ENCODE assay signal across 1 cellular context in the genomic region with DNA sequence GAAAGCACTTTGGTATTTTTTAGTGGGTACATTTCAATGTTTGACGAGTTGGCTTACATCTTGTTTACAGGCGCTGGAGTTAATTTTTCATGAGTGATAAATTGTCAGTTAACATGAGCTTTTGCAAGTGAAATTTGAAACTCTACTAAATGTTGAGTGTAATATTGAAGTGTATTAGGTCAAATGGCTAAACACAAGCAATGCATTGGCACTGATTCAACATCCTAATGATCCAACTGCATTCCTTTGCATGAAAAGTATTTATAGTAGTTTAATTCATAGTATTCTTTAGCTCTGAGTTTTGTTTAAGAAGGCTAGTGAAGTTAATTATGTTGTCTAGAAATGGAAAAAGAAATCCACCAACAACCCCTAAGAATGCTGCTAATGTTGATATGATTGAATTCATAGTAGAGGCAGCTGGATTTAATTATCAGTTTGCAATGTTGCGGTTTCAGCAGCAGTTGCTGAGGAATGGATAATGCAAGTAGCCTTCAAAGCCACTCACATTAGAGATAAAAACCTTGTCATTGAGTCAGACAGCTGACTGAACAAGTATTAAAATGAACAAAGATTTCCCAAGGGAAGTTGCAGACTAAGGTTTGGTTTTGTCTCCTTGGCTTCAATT.
A peak's percentile ranks its signal among the peaks of the same experiment; 100 is the strongest.
TF ChIP-seq lines count a peak whose summit lies in the region.

No MANE protein-coding gene starts in this region.

TF ChIP-seq in HEK293, 187 proteins besides CTCF, POLR2A, EP300 and RAD21:
- TF ChIP-seq ZEB2 (tag by site-specific recombination; IDR thresholded peaks at IDR 0.05) (0 out of 2 replicates have a peak, but pooled peaks have one; percentile 35), ZNF629 (tag by site-specific recombination; IDR thresholded peaks at IDR 0.05) (peak; percentile 18; the same call in 1 of the 2 replicates), ZFP3 (tag by site-specific recombination; IDR thresholded peaks at IDR 0.05; ENCODE audit: low read depth) (no peak), OSR2 (tag by site-specific recombination; IDR thresholded peaks at IDR 0.05) (peak; percentile 89), ZNF366 (tag by site-specific recombination; conservative IDR thresholded peaks at IDR 0.05) (peak; percentile 69), KLF10 (tag by site-specific recombination; IDR thresholded peaks at IDR 0.05) (0 out of 2 replicates have a peak, but pooled peaks have one; percentile 20), ZNF624 (tag by site-specific recombination; IDR thresholded peaks at IDR 0.05) (no peak), ZNF558 (tag by site-specific recombination; IDR thresholded peaks at IDR 0.05) (0 out of 2 replicates have a peak, but pooled peaks have one; percentile 34), SP7 (tag by site-specific recombination; IDR thresholded peaks at IDR 0.05) (peak; percentile 94), ZNF266 (tag by site-specific recombination; IDR thresholded peaks at IDR 0.05; ENCODE audit: low read depth) (no peak), GLIS1 (tag by site-specific recombination; IDR thresholded peaks at IDR 0.05) (peak; percentile 25), ZBTB17 (tag by site-specific recombination; IDR thresholded peaks at IDR 0.05) (peak; percentile 15; the same call in 1 of the 2 replicates), FEZF1 (tag by site-specific recombination; IDR thresholded peaks at IDR 0.05) (peak; percentile 38)
- TF ChIP-seq, protein P1, sequence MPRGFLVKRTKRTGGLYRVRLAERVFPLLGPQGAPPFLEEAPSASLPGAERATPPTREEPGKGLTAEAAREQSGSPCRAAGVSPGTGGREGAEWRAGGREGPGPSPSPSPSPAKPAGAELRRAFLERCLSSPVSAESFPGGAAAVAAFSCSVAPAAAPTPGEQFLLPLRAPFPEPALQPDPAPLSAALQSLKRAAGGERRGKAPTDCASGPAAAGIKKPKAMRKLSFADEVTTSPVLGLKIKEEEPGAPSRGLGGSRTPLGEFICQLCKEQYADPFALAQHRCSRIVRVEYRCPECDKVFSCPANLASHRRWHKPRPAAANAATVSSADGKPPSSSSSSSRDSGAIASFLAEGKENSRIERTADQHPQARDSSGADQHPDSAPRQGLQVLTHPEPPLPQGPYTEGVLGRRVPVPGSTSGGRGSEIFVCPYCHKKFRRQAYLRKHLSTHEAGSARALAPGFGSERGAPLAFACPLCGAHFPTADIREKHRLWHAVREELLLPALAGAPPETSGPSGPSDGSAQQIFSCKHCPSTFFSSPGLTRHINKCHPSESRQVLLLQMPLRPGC (tag by site-specific recombination; IDR thresholded peaks at IDR 0.05): peak; percentile 64; the same call in 1 of the 2 replicates
- TF ChIP-seq, protein P2, sequence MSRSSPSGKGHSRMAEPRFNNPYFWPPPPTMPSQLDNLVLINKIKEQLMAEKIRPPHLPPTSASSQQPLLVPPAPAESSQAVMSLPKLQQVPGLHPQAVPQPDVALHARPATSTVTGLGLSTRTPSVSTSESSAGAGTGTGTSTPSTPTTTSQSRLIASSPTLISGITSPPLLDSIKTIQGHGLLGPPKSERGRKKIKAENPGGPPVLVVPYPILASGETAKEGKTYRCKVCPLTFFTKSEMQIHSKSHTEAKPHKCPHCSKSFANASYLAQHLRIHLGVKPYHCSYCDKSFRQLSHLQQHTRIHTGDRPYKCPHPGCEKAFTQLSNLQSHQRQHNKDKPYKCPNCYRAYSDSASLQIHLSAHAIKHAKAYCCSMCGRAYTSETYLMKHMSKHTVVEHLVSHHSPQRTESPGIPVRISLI (tag by site-specific recombination; IDR thresholded peaks at IDR 0.05): peak; percentile 54; the same call in 1 of the 2 replicates
- TF ChIP-seq, protein P3, sequence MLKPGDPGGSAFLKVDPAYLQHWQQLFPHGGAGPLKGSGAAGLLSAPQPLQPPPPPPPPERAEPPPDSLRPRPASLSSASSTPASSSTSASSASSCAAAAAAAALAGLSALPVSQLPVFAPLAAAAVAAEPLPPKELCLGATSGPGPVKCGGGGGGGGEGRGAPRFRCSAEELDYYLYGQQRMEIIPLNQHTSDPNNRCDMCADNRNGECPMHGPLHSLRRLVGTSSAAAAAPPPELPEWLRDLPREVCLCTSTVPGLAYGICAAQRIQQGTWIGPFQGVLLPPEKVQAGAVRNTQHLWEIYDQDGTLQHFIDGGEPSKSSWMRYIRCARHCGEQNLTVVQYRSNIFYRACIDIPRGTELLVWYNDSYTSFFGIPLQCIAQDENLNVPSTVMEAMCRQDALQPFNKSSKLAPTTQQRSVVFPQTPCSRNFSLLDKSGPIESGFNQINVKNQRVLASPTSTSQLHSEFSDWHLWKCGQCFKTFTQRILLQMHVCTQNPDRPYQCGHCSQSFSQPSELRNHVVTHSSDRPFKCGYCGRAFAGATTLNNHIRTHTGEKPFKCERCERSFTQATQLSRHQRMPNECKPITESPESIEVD (tag by site-specific recombination; IDR thresholded peaks at IDR 0.05): peak; percentile 77
- TF ChIP-seq, protein P4, sequence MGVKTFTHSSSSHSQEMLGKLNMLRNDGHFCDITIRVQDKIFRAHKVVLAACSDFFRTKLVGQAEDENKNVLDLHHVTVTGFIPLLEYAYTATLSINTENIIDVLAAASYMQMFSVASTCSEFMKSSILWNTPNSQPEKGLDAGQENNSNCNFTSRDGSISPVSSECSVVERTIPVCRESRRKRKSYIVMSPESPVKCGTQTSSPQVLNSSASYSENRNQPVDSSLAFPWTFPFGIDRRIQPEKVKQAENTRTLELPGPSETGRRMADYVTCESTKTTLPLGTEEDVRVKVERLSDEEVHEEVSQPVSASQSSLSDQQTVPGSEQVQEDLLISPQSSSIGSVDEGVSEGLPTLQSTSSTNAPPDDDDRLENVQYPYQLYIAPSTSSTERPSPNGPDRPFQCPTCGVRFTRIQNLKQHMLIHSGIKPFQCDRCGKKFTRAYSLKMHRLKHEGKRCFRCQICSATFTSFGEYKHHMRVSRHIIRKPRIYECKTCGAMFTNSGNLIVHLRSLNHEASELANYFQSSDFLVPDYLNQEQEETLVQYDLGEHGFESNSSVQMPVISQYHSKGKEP (tag by site-specific recombination; IDR thresholded peaks at IDR 0.05): peak; percentile 84
- TF ChIP-seq, protein P5, sequence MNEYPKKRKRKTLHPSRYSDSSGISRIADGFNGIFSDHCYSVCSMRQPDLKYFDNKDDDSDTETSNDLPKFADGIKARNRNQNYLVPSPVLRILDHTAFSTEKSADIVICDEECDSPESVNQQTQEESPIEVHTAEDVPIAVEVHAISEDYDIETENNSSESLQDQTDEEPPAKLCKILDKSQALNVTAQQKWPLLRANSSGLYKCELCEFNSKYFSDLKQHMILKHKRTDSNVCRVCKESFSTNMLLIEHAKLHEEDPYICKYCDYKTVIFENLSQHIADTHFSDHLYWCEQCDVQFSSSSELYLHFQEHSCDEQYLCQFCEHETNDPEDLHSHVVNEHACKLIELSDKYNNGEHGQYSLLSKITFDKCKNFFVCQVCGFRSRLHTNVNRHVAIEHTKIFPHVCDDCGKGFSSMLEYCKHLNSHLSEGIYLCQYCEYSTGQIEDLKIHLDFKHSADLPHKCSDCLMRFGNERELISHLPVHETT (tag by site-specific recombination; IDR thresholded peaks at IDR 0.05): no peak
- TF ChIP-seq, protein P6, sequence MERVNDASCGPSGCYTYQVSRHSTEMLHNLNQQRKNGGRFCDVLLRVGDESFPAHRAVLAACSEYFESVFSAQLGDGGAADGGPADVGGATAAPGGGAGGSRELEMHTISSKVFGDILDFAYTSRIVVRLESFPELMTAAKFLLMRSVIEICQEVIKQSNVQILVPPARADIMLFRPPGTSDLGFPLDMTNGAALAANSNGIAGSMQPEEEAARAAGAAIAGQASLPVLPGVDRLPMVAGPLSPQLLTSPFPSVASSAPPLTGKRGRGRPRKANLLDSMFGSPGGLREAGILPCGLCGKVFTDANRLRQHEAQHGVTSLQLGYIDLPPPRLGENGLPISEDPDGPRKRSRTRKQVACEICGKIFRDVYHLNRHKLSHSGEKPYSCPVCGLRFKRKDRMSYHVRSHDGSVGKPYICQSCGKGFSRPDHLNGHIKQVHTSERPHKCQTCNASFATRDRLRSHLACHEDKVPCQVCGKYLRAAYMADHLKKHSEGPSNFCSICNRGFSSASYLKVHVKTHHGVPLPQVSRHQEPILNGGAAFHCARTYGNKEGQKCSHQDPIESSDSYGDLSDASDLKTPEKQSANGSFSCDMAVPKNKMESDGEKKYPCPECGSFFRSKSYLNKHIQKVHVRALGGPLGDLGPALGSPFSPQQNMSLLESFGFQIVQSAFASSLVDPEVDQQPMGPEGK (tag by site-specific recombination; IDR thresholded peaks at IDR 0.05): 0 out of 2 replicates have a peak, but pooled peaks have one; percentile 12
TF ChIP-seq in HEK293: peak in this region for 15.
